Comparison of ENCODE assay signal across 1 cellular context in the genomic region with DNA sequence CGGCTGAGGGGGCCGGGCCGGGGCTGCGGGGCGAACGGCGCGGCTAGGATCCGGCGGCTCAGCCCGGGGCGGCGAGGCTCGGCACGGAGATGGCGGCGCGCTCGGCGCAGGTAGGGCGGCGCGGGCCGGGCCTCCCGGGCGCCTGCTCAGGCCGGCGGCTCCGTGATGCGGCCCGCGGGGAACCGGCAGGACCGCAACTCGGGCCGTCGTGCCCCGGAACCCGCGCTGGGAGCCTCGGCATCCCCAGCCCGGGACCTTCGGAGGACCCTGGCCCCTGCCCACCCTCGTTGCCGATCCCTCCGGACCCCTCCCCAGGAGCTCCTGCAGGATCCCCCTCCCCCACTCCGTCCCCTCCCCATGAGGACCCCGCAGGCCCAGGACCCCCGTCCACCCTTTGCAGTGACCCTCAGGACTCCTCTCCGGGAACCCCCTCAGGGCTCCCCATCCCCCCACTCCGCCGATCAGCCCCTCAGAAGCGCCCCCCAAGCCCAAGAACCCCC.
TF ChIP-seq lines count a peak whose summit lies in the region.

No MANE protein-coding gene starts in this region.

TF ChIP-seq in IMR-90, 13 proteins besides CTCF, POLR2A, EP300 and RAD21 (continued from another document):
- TF ChIP-seq, protein P1, sequence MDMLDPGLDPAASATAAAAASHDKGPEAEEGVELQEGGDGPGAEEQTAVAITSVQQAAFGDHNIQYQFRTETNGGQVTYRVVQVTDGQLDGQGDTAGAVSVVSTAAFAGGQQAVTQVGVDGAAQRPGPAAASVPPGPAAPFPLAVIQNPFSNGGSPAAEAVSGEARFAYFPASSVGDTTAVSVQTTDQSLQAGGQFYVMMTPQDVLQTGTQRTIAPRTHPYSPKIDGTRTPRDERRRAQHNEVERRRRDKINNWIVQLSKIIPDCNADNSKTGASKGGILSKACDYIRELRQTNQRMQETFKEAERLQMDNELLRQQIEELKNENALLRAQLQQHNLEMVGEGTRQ (IDR thresholded peaks at IDR 0.05; ENCODE audit: low read depth, low read length), result no peak
- no peak for TF ChIP-seq MXI1 (IDR thresholded peaks at IDR 0.05; ENCODE audit: borderline replicate concordance, low read depth, low read length)
